1 cellular context compared by ENCODE assay signal in the genomic region with DNA sequence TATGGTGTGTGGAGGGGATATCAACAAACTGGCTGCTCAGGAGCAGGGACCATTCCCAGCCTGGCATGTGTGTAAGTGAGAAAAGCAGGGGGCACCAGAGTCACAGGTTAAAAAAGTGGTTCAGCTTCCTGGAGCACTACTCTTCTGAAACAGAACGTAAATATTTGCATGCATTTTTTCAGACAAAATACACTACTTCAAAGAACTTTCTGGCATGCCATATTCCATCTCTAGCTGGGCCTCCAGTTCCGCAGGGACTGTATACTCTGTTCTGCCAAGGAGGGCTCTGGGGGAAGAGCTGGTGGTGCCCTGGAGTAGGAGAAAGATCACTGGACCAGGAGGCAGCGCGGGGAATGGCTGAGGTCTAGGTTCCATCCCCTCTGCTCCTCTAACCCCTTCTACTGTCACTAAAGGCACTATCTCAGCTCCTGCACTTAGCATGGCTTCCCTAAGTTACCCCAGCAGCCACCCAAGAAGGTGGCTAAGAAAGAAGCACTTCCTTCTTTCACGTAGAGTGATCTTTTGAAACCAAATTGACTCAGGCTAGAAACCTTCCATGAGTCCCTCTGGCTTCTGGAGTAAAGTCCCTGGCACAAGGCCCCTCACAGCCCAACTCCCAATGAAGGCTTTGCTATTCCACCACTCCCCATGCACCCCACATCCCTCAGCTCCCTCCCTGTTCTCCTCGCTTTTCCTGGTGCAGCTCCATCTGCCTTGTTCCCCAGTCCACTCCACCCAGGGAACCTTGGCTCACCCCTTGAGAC.
TF ChIP-seq lines count a peak whose summit lies in the region.

No MANE protein-coding gene starts in this region.

TF ChIP-seq in H1, 55 proteins besides CTCF, POLR2A, EP300 and RAD21 (continued from another document):
- TF ChIP-seq KDM4A (IDR thresholded peaks at IDR 0.05; ENCODE audit: low read depth, low read length, severe bottlenecking): no peak
- TF ChIP-seq CHD1 (IDR thresholded peaks at IDR 0.05; ENCODE audit: low read depth, low read length): no peak
- no peak for TF ChIP-seq CTBP2 (IDR thresholded peaks at IDR 0.05; ENCODE audit: borderline replicate concordance, insufficient read depth, insufficient read length, low read length)
- TF ChIP-seq CEBPB (IDR thresholded peaks at IDR 0.05; ENCODE audit: low read depth, low read length): no peak
- TF ChIP-seq GTF2F1 (IDR thresholded peaks at IDR 0.05; ENCODE audit: borderline replicate concordance, low read depth, low read length): no peak
- no peak for TF ChIP-seq SIRT6 (IDR thresholded peaks at IDR 0.05; ENCODE audit: low read length)
- no peak for TF ChIP-seq NANOG (IDR thresholded peaks at IDR 0.05; ENCODE audit: insufficient read depth, low read depth, low read length, poor library complexity, severe bottlenecking)
- no peak for TF ChIP-seq MAFK (IDR thresholded peaks at IDR 0.05; ENCODE audit: low read depth, low read length)
- TF ChIP-seq SUZ12 (IDR thresholded peaks at IDR 0.05; ENCODE audit: low read length): no peak
TF ChIP-seq in H1: peak in this region for 0.
